ENCODE assay signal across 10 cellular contexts in the genomic region with DNA sequence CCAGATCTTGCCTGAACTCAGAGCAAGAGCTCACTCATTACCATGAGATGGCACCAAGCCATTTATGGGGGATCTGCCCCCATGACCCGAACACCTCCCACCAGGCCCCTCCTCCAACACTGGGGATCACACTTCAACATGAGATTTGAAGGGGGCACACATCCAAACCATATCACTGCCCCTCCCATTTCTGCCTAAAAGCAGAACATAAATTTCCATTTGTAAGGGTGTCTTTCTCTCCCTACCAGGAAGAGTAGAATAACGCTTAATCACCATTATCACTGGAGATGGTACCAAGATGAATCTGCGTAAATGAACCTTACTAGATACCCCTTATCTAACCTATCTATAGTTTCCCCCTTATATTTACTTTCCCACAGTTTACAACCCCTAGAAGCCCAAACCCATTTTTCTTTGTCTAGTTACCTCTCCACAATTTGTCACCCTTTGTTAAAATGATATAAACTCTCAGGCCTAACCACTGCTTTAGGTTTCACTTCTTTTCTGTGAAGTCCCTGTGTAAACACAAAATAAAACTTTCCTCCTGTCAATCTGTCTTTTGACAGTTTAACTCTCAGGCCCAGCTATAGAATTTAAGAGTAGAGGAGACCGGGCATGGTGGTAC. TPM values are rescaled to one million over a fixed set of nuclear protein-coding genes. Genes with fewer than 3 reads are reported as not detected.
DNase-seq lines count a peak whose midpoint lies in the region; ATAC-seq and TF ChIP-seq lines count a peak whose summit lies in the region.
"Had no signal": no experiment of that assay in that cellular context is flagged by ENCODE, and none has a peak within 500 bp of the region (broad histone marks: within the 10 kb centered on the region; RNA-seq: fewer than 3 reads in every experiment).

No MANE protein-coding gene starts in this region.

- H4K20me1 ChIP-seq in OCI-LY3 (ENCODE audit: insufficient read depth, low read length), result no peaks in the 10 kb centered on the region

- 62 to 81% methylated on average over 4 of the region's 4 CpGs for WGBS in sigmoid colon, 2 donors
- WGBS in aorta, 2 donors, result 84 to 88% methylated on average over 4 of the region's 4 CpGs

- DNase-seq in GM13976 (ENCODE audit: low spot score) (peak; percentile 69), breast epithelium (ENCODE audit: low spot score in 2 of 2) (no peak), sigmoid colon (no peak), aorta (no peak), NCI-H1436 (lab: John Stamatoyannopoulos, UW) (no peak), type B pancreatic cell (ENCODE audit: extremely low spot score, unreplicated experiment) (no peak), NCI-H345 treated with DMSO at 0.1 percent for 48 hours (lab: John Stamatoyannopoulos, UW; ENCODE audit: unreplicated experiment) (no peak)
- DNase-seq: activated CD4-positive, alpha-beta T cell treated with anti-CD3 and anti-CD28 coated beads, Interleukin-2, amount 10 ng/mL, durations not matched to agents 24 days and 14 days had no signal

- H3K27ac Mint-ChIP-seq in type B pancreatic cell, result no peak overlapping the region
- H3K27ac Mint-ChIP-seq: activated CD4-positive, alpha-beta T cell treated with anti-CD3 and anti-CD28 coated beads, Interleukin-2, amount 10 ng/mL, durations not matched to agents 24 days and 14 days had no signal

- H3K27ac ChIP-seq in OCI-LY3 (ENCODE audit: low read length) (no peak overlapping the region), breast epithelium (peak overlapping the region; percentile 57 to 62), sigmoid colon (peak overlapping the region; percentile 33 to 62 (median 51)), aorta (ENCODE audit: low read depth in 1 of 2, low read length in 2 of 2) (no peak overlapping the region)

- TF ChIP-seq CTCF in GM13976 (IDR thresholded peaks at IDR 0.05; ENCODE audit: borderline replicate concordance, control extremely low read depth, extremely low read depth, insufficient read depth, missing control alignments) (no peak), OCI-LY3 (IDR thresholded peaks at IDR 0.05; ENCODE audit: low read depth, low read length) (no peak), breast epithelium (IDR thresholded peaks at IDR 0.05) (no peak), sigmoid colon (IDR thresholded peaks at IDR 0.05) (no peak), type B pancreatic cell (conservative IDR thresholded peaks at IDR 0.05) (no peak)

- in situ Hi-C loops in GM13976 (cut with MboI; ENCODE audit: low sequenced_read_pairs, unreplicated experiment), result no loop called here

- H3K4me1 Mint-ChIP-seq in type B pancreatic cell (ENCODE audit: unreplicated experiment), result no peaks in the 10 kb centered on the region

- no peak for TF ChIP-seq POLR2A in breast epithelium (IDR thresholded peaks at IDR 0.05)
- no peak for TF ChIP-seq POLR2A in sigmoid colon (IDR thresholded peaks at IDR 0.05)

- H3K4me2 ChIP-seq in OCI-LY3 (ENCODE audit: low read length), result peak overlapping the region; percentile 15

- H3K36me3 Mint-ChIP-seq in type B pancreatic cell, result no peaks in the 10 kb centered on the region

- ATAC-seq in aorta (ENCODE audit: low FRiP score), result no peak

- H3K9ac ChIP-seq in OCI-LY3 (ENCODE audit: low read length), result no peak overlapping the region

- H3K27me3 ChIP-seq in OCI-LY3 (ENCODE audit: low read depth, low read length) (no peaks in the 10 kb centered on the region), breast epithelium (no peaks in the 10 kb centered on the region), sigmoid colon (no peaks in the 10 kb centered on the region), aorta (ENCODE audit: control insufficient read depth in 1 of 2, insufficient read depth in 2 of 2, low read length in 1 of 2) (no peaks in the 10 kb centered on the region)
- H3K27me3 ChIP-seq: heart left ventricle had no signal

- TF ChIP-seq EP300 in sigmoid colon (IDR thresholded peaks at IDR 0.05), result no peak

- intact Hi-C loops in breast epithelium (cut with DNase I; ENCODE audit: low total_unique reads), result no loop called here
- intact Hi-C loops in sigmoid colon (cut with DNase I), result no loop called here
- intact Hi-C loops in aorta (cut with DNase I), result no loop called here

- no peaks in the 10 kb centered on the region for H3K9me3 ChIP-seq in OCI-LY3 (ENCODE audit: insufficient read depth, low read length)
- H3K9me3 ChIP-seq in breast epithelium, result no peaks in the 10 kb centered on the region
- no peaks in the 10 kb centered on the region for H3K9me3 ChIP-seq in sigmoid colon
- H3K9me3 ChIP-seq in aorta (ENCODE audit: control insufficient read depth, low read length), result no peaks in the 10 kb centered on the region
- H3K9me3 ChIP-seq: heart left ventricle had no signal

- peaks cover 30% of the 10 kb centered on the region for H3K4me1 ChIP-seq in OCI-LY3 (ENCODE audit: low read length)
- H3K4me1 ChIP-seq in breast epithelium, result no peaks in the 10 kb centered on the region
- H3K4me1 ChIP-seq in sigmoid colon, result peaks cover 0 to 24% (median 19%) of the 10 kb centered on the region in 4 donors
- peaks cover 0 to 3% of the 10 kb centered on the region in 2 donors for H3K4me1 ChIP-seq in aorta (ENCODE audit: control insufficient read depth in 1 of 2, insufficient read depth in 2 of 2, low read length in 2 of 2)

- no peaks in the 10 kb centered on the region for H3K27me3 Mint-ChIP-seq in type B pancreatic cell
- H3K27me3 Mint-ChIP-seq: activated CD4-positive, alpha-beta T cell treated with anti-CD3 and anti-CD28 coated beads, Interleukin-2, amount 10 ng/mL, durations not matched to agents 24 days and 14 days had no signal

- no peaks in the 10 kb centered on the region for H3K9me3 Mint-ChIP-seq in type B pancreatic cell

- no peaks in the 10 kb centered on the region for H3K36me3 ChIP-seq in OCI-LY3 (replicated peaks; ENCODE audit: low read depth, low read length)
- H3K36me3 ChIP-seq in breast epithelium, result no peaks in the 10 kb centered on the region
- H3K36me3 ChIP-seq in sigmoid colon, result no peaks in the 10 kb centered on the region
- no peaks in the 10 kb centered on the region for H3K36me3 ChIP-seq in aorta (ENCODE audit: control insufficient read depth in 1 of 2, insufficient read depth in 2 of 2, low read length in 1 of 2)
- H3K36me3 ChIP-seq: heart left ventricle had no signal

- peak overlapping the region; percentile 3 for H2AFZ ChIP-seq in OCI-LY3 (ENCODE audit: low read depth, low read length)

- H3K4me3 Mint-ChIP-seq in type B pancreatic cell, result no peak overlapping the region
- H3K4me3 Mint-ChIP-seq: activated CD4-positive, alpha-beta T cell treated with anti-CD3 and anti-CD28 coated beads, Interleukin-2, amount 10 ng/mL, durations not matched to agents 24 days and 14 days had no signal

- no peaks in the 10 kb centered on the region for H3K79me2 ChIP-seq in OCI-LY3 (ENCODE audit: low read length)

- H3K4me3 ChIP-seq in OCI-LY3 (ENCODE audit: low read length) (no peak overlapping the region), breast epithelium (no peak overlapping the region), sigmoid colon (no peak overlapping the region), aorta (ENCODE audit: low read length in 2 of 2) (no peak overlapping the region)
- H3K4me3 ChIP-seq: heart left ventricle had no signal

RNA-seq across cellular contexts. Expression of gene TMEM230, which starts 38.7 kb away (rescaled TPM):
- 100 to 1,000 TPM in 1 of 3 donors, 10 to 100 TPM in 2; 79.6 to 107 (median 88.0) TPM for total RNA-seq in breast epithelium
- 100 to 1,000 TPM in 1 of 4 donors, 10 to 100 TPM in 3; 79.3 to 116 (median 94.0) TPM for total RNA-seq in sigmoid colon
- 100 to 1,000 TPM in 2 of 3 donors, 10 to 100 TPM in 1; 68.7 to 145 (median 119) TPM for polyA plus RNA-seq in sigmoid colon
- total RNA-seq in aorta, result 10 to 100 TPM; 73.0 to 95.0 TPM
- polyA plus RNA-seq in aorta, result 100 to 1,000 TPM; 140 to 158 TPM
- total RNA-seq in type B pancreatic cell (ENCODE audit: low replicate concordance), result 87.0 and 87.5 TPM in 2 replicates

RNA-seq across cellular contexts. Expression of gene PCNA, which starts 45.6 kb away (rescaled TPM):
- total RNA-seq in breast epithelium (10 to 100 TPM; 32.3 to 62.9 (median 55.4) TPM), sigmoid colon (10 to 100 TPM; 24.6 to 54.8 (median 40.0) TPM), aorta (10 to 100 TPM; 20.1 to 21.9 TPM), type B pancreatic cell (ENCODE audit: low replicate concordance) (128 and 180 TPM in 2 replicates)
- polyA plus RNA-seq in sigmoid colon (100 to 1,000 TPM in 2 of 3 donors, 10 to 100 TPM in 1; 69.7 to 145 (median 137) TPM), aorta (10 to 100 TPM; 34.7 to 37.4 TPM)

RNA-seq across cellular contexts. Expression of gene CDS2, which starts 52.6 kb away (rescaled TPM):
- 10 to 100 TPM; 29.2 to 42.9 (median 37.6) TPM for total RNA-seq in breast epithelium
- total RNA-seq in sigmoid colon, result 10 to 100 TPM; 30.0 to 49.0 (median 36.8) TPM
- polyA plus RNA-seq in sigmoid colon, result 10 to 100 TPM in 1 of 3 donors, 1 to 10 TPM in 2; 1.8 to 15.7 (median 6.7) TPM
- 100 to 1,000 TPM in 1 of 2 donors, 10 to 100 TPM in 1; 78.7 to 135 TPM for total RNA-seq in aorta
- 10 to 100 TPM; 13.9 to 21.3 TPM for polyA plus RNA-seq in aorta
- total RNA-seq in type B pancreatic cell (ENCODE audit: low replicate concordance), result 41.5 and 44.4 TPM in 2 replicates

Comparison
In these comparisons a context has a peak if more than half of its experiments do, and no peak if none do; other contexts are left out.
1. H3K27ac ChIP-seq: peak in breast epithelium (2 of 2) and sigmoid colon (4 of 4); none in OCI-LY3 (single experiment) and aorta (0 of 2).